In the genomic region with DNA sequence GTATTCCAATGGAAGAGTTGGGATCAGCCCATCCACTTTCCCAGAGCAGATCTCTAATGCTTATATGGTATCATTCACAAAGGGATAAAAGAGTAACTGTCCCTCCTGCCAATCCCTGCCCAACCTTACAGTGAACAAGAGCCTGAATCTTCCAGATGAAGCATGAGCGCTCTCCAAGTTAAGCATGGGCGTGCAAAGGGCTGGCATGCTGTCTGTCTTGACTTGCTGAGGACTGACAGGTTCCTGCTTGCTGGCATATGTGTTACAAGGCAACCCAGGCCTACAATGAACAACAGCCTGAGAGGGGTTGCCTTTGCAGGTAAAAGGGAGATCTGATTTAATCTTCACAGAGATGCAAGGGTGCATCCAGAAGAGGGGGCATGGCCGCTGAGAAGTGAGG, we compare ENCODE assay signal across 14 cellular contexts.
"Had no signal": no experiment of that assay in that cellular context is flagged by ENCODE, and none has a peak within 500 bp of the region (broad histone marks: within the 10 kb centered on the region; RNA-seq: fewer than 3 reads in every experiment).

No MANE protein-coding gene starts in this region.

- H3K4me1 ChIP-seq: right lobe of liver, tibial nerve, upper lobe of right lung had no signal

- H3K4me3 ChIP-seq: hepatocyte, right lobe of liver, tibial nerve, upper lobe of right lung had no signal

- H3K9me3 Mint-ChIP-seq: dendritic cell treated with granulocyte-macrophage colony-stimulating factor and Interleukin-4, amounts not matched to agents 40 ng/mL and 50 ng/mL, for 4 days; effector memory CD8-positive, alpha-beta T cell; natural killer cell; neural crest cell; stimulated activated effector memory CD8-positive, alpha-beta T cell treated with anti-CD3 and anti-CD28 coated beads, Interleukin-12 subunit alpha, Interleukin-12 subunit beta, amount 100 ng/mL, for 72 hours had no signal

- DNase-seq: cerebellar nuclear complex; effector memory CD8-positive, alpha-beta T cell; erythroblast; natural killer cell; right lobe of liver; stimulated activated CD4-positive, alpha-beta T cell treated with anti-CD3 and anti-CD28 coated beads, Interleukin-4, amount 100 ng/mL, for 1 hour; stimulated activated CD8-positive, alpha-beta memory T cell treated with anti-CD3 and anti-CD28 coated beads, Interleukin-4, amount 100 ng/mL, for 48 hours; stimulated activated naive CD8-positive, alpha-beta T cell treated with anti-CD3 and anti-CD28 coated beads, Interleukin-15, Interleukin-2, amounts not matched to agents 100 U/mL and 50 U/mL, for 24 hours; upper lobe of right lung had no signal

- H3K9me3 ChIP-seq: right lobe of liver, tibial nerve, upper lobe of right lung had no signal

- H3K27ac ChIP-seq: hepatocyte, right lobe of liver, tibial nerve, upper lobe of right lung had no signal

- H3K27ac Mint-ChIP-seq: dendritic cell treated with granulocyte-macrophage colony-stimulating factor and Interleukin-4, amounts not matched to agents 40 ng/mL and 50 ng/mL, for 4 days; effector memory CD8-positive, alpha-beta T cell; natural killer cell; stimulated activated effector memory CD8-positive, alpha-beta T cell treated with anti-CD3 and anti-CD28 coated beads, Interleukin-12 subunit alpha, Interleukin-12 subunit beta, amount 100 ng/mL, for 72 hours had no signal

- H3K27me3 Mint-ChIP-seq: effector memory CD8-positive, alpha-beta T cell had no signal

- H3K36me3 ChIP-seq: right lobe of liver, tibial nerve, upper lobe of right lung had no signal

- H3K27me3 ChIP-seq: hepatocyte, right lobe of liver, tibial nerve, upper lobe of right lung had no signal

- ATAC-seq: effector memory CD8-positive, alpha-beta T cell; natural killer cell; right lobe of liver; stimulated activated effector memory CD8-positive, alpha-beta T cell treated with anti-CD3 and anti-CD28 coated beads, Interleukin-12 subunit alpha, Interleukin-12 subunit beta, amount 100 ng/mL, for 72 hours; stimulated activated naive CD8-positive, alpha-beta T cell treated with anti-CD3 and anti-CD28 coated beads, Interleukin-15, Interleukin-2, amounts not matched to agents 100 U/mL and 50 U/mL, for 24 hours; upper lobe of right lung had no signal

- H3K36me3 Mint-ChIP-seq: natural killer cell; stimulated activated effector memory CD8-positive, alpha-beta T cell treated with anti-CD3 and anti-CD28 coated beads, Interleukin-12 subunit alpha, Interleukin-12 subunit beta, amount 100 ng/mL, for 72 hours had no signal

- H3K4me3 Mint-ChIP-seq: dendritic cell treated with granulocyte-macrophage colony-stimulating factor and Interleukin-4, amounts not matched to agents 40 ng/mL and 50 ng/mL, for 4 days; effector memory CD8-positive, alpha-beta T cell; natural killer cell; neural crest cell; stimulated activated effector memory CD8-positive, alpha-beta T cell treated with anti-CD3 and anti-CD28 coated beads, Interleukin-12 subunit alpha, Interleukin-12 subunit beta, amount 100 ng/mL, for 72 hours had no signal
